Comparison of ENCODE assay signal across 8 cellular contexts in the genomic region with DNA sequence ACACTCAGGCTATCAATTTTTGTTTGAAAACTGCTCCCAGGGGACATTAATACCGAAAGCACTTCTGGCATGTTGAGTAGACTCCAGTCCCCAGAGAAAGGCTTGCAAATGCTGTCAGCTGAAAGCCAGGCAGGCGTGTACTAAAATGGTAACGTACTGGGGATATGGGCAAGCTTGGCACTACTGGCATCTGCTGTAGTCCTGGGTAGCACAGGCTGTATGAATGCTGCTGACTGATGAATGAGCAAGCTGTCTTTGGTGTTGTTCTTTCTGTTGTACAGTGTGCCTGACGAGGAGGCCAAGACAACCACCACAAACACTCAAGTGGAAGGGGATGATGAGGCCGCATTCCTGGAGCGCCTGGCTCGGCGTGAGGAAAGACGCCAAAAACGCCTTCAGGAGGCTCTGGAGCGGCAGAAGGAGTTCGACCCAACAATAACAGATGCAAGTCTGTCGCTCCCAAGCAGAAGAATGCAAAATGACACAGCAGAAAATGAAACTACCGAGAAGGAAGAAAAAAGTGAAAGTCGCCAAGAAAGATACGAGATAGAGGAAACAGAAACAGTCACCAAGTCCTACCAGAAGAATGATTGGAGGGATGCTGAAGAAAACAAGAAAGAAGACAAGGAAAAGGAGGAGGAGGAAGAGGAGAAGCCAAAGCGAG. TPM values are rescaled to one million over a fixed set of nuclear protein-coding genes. Genes with fewer than 3 reads are reported as not detected.
DNase-seq lines count a peak whose midpoint lies in the region; ATAC-seq and TF ChIP-seq lines count a peak whose summit lies in the region.

No MANE protein-coding gene starts in this region.

- peaks cover 5% of the 10 kb centered on the region for H3K27me3 Mint-ChIP-seq in activated naive CD8-positive, alpha-beta T cell treated with anti-CD3 and anti-CD28 coated beads, Interleukin-2, amount 50 U/mL, for 24 hours

- ATAC-seq in GM21576 (IDR thresholded peaks at IDR 0.05; ENCODE audit: unreplicated experiment) = peak; percentile 64
- ATAC-seq in activated naive CD8-positive, alpha-beta T cell treated with anti-CD3 and anti-CD28 coated beads, Interleukin-2, amount 50 U/mL, for 24 hours = no peak

- H3K27ac Mint-ChIP-seq in activated naive CD8-positive, alpha-beta T cell treated with anti-CD3 and anti-CD28 coated beads, Interleukin-2, amount 50 U/mL, for 24 hours = peak overlapping the region; percentile 61

- peaks cover 7% of the 10 kb centered on the region for H3K4me1 Mint-ChIP-seq in activated naive CD8-positive, alpha-beta T cell treated with anti-CD3 and anti-CD28 coated beads, Interleukin-2, amount 50 U/mL, for 24 hours

- H3K4me3 Mint-ChIP-seq in activated naive CD8-positive, alpha-beta T cell treated with anti-CD3 and anti-CD28 coated beads, Interleukin-2, amount 50 U/mL, for 24 hours = peak overlapping the region; percentile 2

- H3K36me3 Mint-ChIP-seq in activated naive CD8-positive, alpha-beta T cell treated with anti-CD3 and anti-CD28 coated beads, Interleukin-2, amount 50 U/mL, for 24 hours (ENCODE audit: low read depth) = no peaks in the 10 kb centered on the region

- H3K9me3 Mint-ChIP-seq in activated naive CD8-positive, alpha-beta T cell treated with anti-CD3 and anti-CD28 coated beads, Interleukin-2, amount 50 U/mL, for 24 hours = peaks cover 10% of the 10 kb centered on the region

- TF ChIP-seq POLR2A in erythroblast (IDR thresholded peaks at IDR 0.05; ENCODE audit: low read length) = no peak

- DNase-seq in EL = peak; percentile 89
- DNase-seq in activated naive CD8-positive, alpha-beta T cell treated with anti-CD3 and anti-CD28 coated beads, Interleukin-2, amount 50 U/mL, for 24 hours = no peak
- peak; percentile 50 for DNase-seq in mucosa of gallbladder (ENCODE audit: low spot score)
- no peak for DNase-seq in erythroblast (lab: John Stamatoyannopoulos, UW)
- DNase-seq in AML-193 (lab: John Stamatoyannopoulos, UW) = no peak
- no peak for DNase-seq in DMS79 treated with DMSO at 0.1 percent for 48 hours (lab: John Stamatoyannopoulos, UW)
- DNase-seq in occipital lobe (lab: John Stamatoyannopoulos, UW) = no peak

RNA-seq across cellular contexts. Expression of gene AGBL3, which starts 53.5 kb away (rescaled TPM):
- total RNA-seq in mucosa of gallbladder (4.1 TPM), occipital lobe (6.7 TPM)

Comparison
In these comparisons a context has a peak if more than half of its experiments do, and no peak if none do; other contexts are left out.
1. DNase-seq: peak in EL (single experiment) and mucosa of gallbladder (single experiment); none in activated naive CD8-positive, alpha-beta T cell treated with anti-CD3 and anti-CD28 coated beads, Interleukin-2, amount 50 U/mL, for 24 hours (single experiment), erythroblast (0 of 2), AML-193 (0 of 2), DMS79 treated with DMSO at 0.1 percent for 48 hours (single experiment) and occipital lobe (single experiment).